1 cellular context compared by ENCODE assay signal in genomic region chr7:108103566-108104298, GRCh38.
A peak's percentile ranks its signal among the peaks of the same experiment; 100 is the strongest.
TF ChIP-seq lines count a peak whose summit lies in the region.

No MANE protein-coding gene starts in this region.

TF ChIP-seq in K562, 482 proteins besides CTCF, POLR2A, EP300 and RAD21 (continued from another document and continues in another):
- TF ChIP-seq CUX1 (CRISPR knock-in tag; IDR thresholded peaks at IDR 0.05) (no peak), ATF2 (CRISPR knock-in tag; IDR thresholded peaks at IDR 0.05) (no peak), ZBTB1 (CRISPR knock-in tag; IDR thresholded peaks at IDR 0.05; ENCODE audit: borderline replicate concordance, low read depth) (no peak), NCOA6 (IDR thresholded peaks at IDR 0.05) (peak; percentile 13; the same call in 1 of the 2 replicates), THRA (IDR thresholded peaks at IDR 0.05) (no peak; the same call in 1 of the 2 replicates), ARNT (IDR thresholded peaks at IDR 0.05) (peak in 1 of 2 experiments; percentile 69; a peak in 1 of 4 replicates), ZKSCAN8 (CRISPR knock-in tag; IDR thresholded peaks at IDR 0.05) (no peak), PATZ1 (CRISPR knock-in tag; IDR thresholded peaks at IDR 0.05; ENCODE audit: borderline replicate concordance) (0 out of 2 replicates have a peak, but pooled peaks have one; percentile 6), ZNF41 (CRISPR knock-in tag; conservative IDR thresholded peaks at IDR 0.05) (no peak), ELF2 (CRISPR knock-in tag; IDR thresholded peaks at IDR 0.05) (no peak), ZNF311 (CRISPR knock-in tag; IDR thresholded peaks at IDR 0.05) (no peak), MAFG (tag; conservative IDR thresholded peaks at IDR 0.05) (peak; percentile 93), NR2C2 (CRISPR knock-in tag; IDR thresholded peaks at IDR 0.05) (no peak), NR2C2 (tag; IDR thresholded peaks at IDR 0.05) (peak; percentile 46; the same call in 1 of the 2 replicates), NKRF (IDR thresholded peaks at IDR 0.05; ENCODE audit: borderline replicate concordance) (no peak), ZNF609 (CRISPR knock-in tag; IDR thresholded peaks at IDR 0.05; ENCODE audit: borderline replicate concordance) (no peak), NFE2 (IDR thresholded peaks at IDR 0.05; ENCODE audit: low read depth) (peak; percentile 97), ZNF197 (CRISPR knock-in tag; IDR thresholded peaks at IDR 0.05; ENCODE audit: low read depth) (no peak), ARID3A (IDR thresholded peaks at IDR 0.05; ENCODE audit: borderline replicate concordance, low read depth, low read length) (no peak), PBX2 (CRISPR knock-in tag; IDR thresholded peaks at IDR 0.05; ENCODE audit: low read depth) (no peak), PBX2 (tag; conservative IDR thresholded peaks at IDR 0.05; ENCODE audit: low read depth) (no peak), ZNF551 (CRISPR knock-in tag; IDR thresholded peaks at IDR 0.05) (no peak), PCBP2 (IDR thresholded peaks at IDR 0.05; ENCODE audit: low read depth, low read length, poor library complexity, severe bottlenecking) (no peak), ZNF586 (CRISPR knock-in tag; conservative IDR thresholded peaks at IDR 0.05) (no peak), EGR1 (conservative IDR thresholded peaks at IDR 0.05) (no peak), CREBBP (IDR thresholded peaks at IDR 0.05; ENCODE audit: low read depth, low read length) (no peak), ZNF253 (CRISPR knock-in tag; conservative IDR thresholded peaks at IDR 0.05) (0 out of 2 replicates have a peak, but pooled peaks have one; percentile 29), FOXK2 (conservative IDR thresholded peaks at IDR 0.05 in 1 of 2, IDR thresholded peaks at IDR 0.05 in 1 of 2; ENCODE audit: low read depth in 2 of 2) (peak in 1 of 2 experiments; percentile 44; a peak in 1 of 4 replicates), ELF4 (CRISPR knock-in tag; IDR thresholded peaks at IDR 0.05) (no peak), MEIS2 (IDR thresholded peaks at IDR 0.05; ENCODE audit: partially characterized antibody) (peak; percentile 24), TRIM28 (IDR thresholded peaks at IDR 0.05) (peak; percentile 88), PTBP1 (IDR thresholded peaks at IDR 0.05; ENCODE audit: low read depth, low read length) (no peak), MCM3 (IDR thresholded peaks at IDR 0.05) (no peak), ZNF445 (CRISPR knock-in tag; IDR thresholded peaks at IDR 0.05; ENCODE audit: low read depth) (no peak), OTX1 (CRISPR knock-in tag; IDR thresholded peaks at IDR 0.05) (no peak), ZFPM2 (CRISPR knock-in tag; IDR thresholded peaks at IDR 0.05) (no peak), SMARCE1 (IDR thresholded peaks at IDR 0.05) (peak; percentile 73)
